8 cellular contexts compared by ENCODE assay signal in the genomic region with DNA sequence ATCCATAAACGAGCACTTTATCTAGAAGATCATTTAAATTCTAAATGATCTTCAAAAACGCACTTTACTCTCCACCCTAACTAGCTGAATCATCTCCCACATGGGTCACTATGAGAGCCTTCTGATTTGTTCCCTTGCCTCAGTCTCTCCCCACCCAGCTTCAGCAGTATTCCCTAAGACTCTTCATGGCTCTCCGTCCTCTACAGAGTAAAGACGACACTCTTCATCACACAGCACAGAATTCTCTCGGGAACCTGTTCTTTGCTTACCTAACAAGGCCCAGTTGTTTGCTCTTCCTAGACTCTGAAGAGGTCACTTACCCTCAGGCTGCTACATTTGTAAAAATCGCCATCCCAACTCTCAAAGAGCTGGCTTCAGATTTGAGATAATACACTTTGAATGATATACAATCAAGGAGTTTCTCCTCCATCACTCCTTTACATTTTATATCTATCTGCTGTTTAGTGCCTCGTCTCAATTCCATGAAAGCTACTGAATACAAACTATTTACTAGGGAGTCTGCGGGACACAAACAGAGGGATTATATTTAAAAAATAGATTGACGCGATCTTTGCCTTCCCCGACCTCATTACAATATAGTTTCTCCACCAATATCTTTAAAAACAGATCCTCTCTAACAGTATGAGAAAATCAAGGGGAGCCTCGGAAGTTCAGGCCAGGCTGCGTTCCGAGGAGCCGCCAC. TPM values are rescaled to one million over a fixed set of nuclear protein-coding genes. Genes with fewer than 3 reads are reported as not detected.
DNase-seq lines count a peak whose midpoint lies in the region; ATAC-seq and TF ChIP-seq lines count a peak whose summit lies in the region.

No MANE protein-coding gene starts in this region.

- peaks cover 12 to 22% of the 10 kb centered on the region in 2 donors for H3K36me3 Mint-ChIP-seq in CD4-positive, alpha-beta memory T cell
- peaks cover 0 to 6% of the 10 kb centered on the region in 2 donors for H3K36me3 Mint-ChIP-seq in naive B cell

- intact Hi-C loops in CD4-positive, alpha-beta memory T cell (cut with micrococcal nuclease), result loop anchor here (1.0 to 5.0 kb wide), 3 partner anchors 18 to 138 kb away; partner anchors contain the start of genes CCT6B, RFFL and ZNF830

- no peak for ATAC-seq in naive B cell (ENCODE audit: low read depth in 2 of 2)
- ATAC-seq in GM18502 (IDR thresholded peaks at IDR 0.05; ENCODE audit: poor library complexity, unreplicated experiment), result no peak

- H3F3A ChIP-seq in Loucy (ENCODE audit: low read depth), result no peaks in the 10 kb centered on the region

- no peaks in the 10 kb centered on the region for H3K27me3 Mint-ChIP-seq in CD4-positive, alpha-beta memory T cell
- no peaks in the 10 kb centered on the region for H3K27me3 Mint-ChIP-seq in naive B cell

- CTCF ChIA-PET in CD4-positive, alpha-beta memory T cell (lab: Charles Lee; ENCODE audit: partially characterized antibody), result interaction anchor here (1.0 to 4.7 kb wide), 5 partner anchors 12 to 438 kb away, joined by 4 to 15 read pairs (median 8); partner anchors contain the start of gene RAD51D

- H3K9me3 ChIP-seq in CD4-positive, alpha-beta memory T cell (ENCODE audit: control insufficient read depth in 1 of 2, low read length in 2 of 2), result no peaks in the 10 kb centered on the region
- no peaks in the 10 kb centered on the region for H3K9me3 ChIP-seq in Loucy (ENCODE audit: insufficient read depth, low read depth, low read length)

- no peaks in the 10 kb centered on the region for H3K27me3 ChIP-seq in CD4-positive, alpha-beta memory T cell (ENCODE audit: insufficient read depth, low read length)
- no peaks in the 10 kb centered on the region for H3K27me3 ChIP-seq in Loucy (ENCODE audit: insufficient read depth, low read length, poor library complexity, severe bottlenecking)

- peak overlapping the region; percentile 93 to 99 (median 98) for H3K27ac Mint-ChIP-seq in CD4-positive, alpha-beta memory T cell
- peak overlapping the region; percentile 97 to 98 (median 98) for H3K27ac Mint-ChIP-seq in naive B cell

- H3K4me2 ChIP-seq in Loucy (ENCODE audit: low read depth, low read length, poor library complexity, severe bottlenecking), result peak overlapping the region; percentile 94

- POLR2A ChIA-PET in CD4-positive, alpha-beta memory T cell (lab: Charles Lee; ENCODE audit: partially characterized antibody), result interaction anchor here (0.9 to 4.4 kb wide), 15 partner anchors 12 to 258 kb away, joined by 3 to 43 read pairs (median 5); partner anchors contain the start of genes CCT6B, NLE1, RAD51D and ZNF830

- H2AFZ ChIP-seq in Loucy (ENCODE audit: low read length), result peak overlapping the region; percentile 92

- H3K27ac ChIP-seq in CD4-positive, alpha-beta memory T cell (ENCODE audit: low read depth, low read length), result peak overlapping the region; percentile 97

- peak overlapping the region; percentile 92 to 98 (median 94) for H3K4me3 Mint-ChIP-seq in CD4-positive, alpha-beta memory T cell
- H3K4me3 Mint-ChIP-seq in naive B cell, result peak overlapping the region; percentile 91 to 100 (median 97)

- peaks cover 34 to 50% (median 42%) of the 10 kb centered on the region in 4 donors for H3K4me1 Mint-ChIP-seq in CD4-positive, alpha-beta memory T cell
- H3K4me1 Mint-ChIP-seq in naive B cell, result peaks cover 21 to 45% (median 33%) of the 10 kb centered on the region in 3 donors

- no peaks in the 10 kb centered on the region for H3K9me3 Mint-ChIP-seq in CD4-positive, alpha-beta memory T cell
- no peaks in the 10 kb centered on the region for H3K9me3 Mint-ChIP-seq in naive B cell

- H3K36me3 ChIP-seq in CD4-positive, alpha-beta memory T cell (ENCODE audit: insufficient read depth, low read length), result no peaks in the 10 kb centered on the region
- no peaks in the 10 kb centered on the region for H3K36me3 ChIP-seq in Loucy (ENCODE audit: insufficient read depth, low read length)

- no peaks in the 10 kb centered on the region for H3K9me2 ChIP-seq in Loucy (replicated peaks; ENCODE audit: low read depth, low read length)

- no peaks in the 10 kb centered on the region for H4K20me1 ChIP-seq in Loucy (ENCODE audit: insufficient read depth, low read length, poor library complexity, severe bottlenecking)

- peaks cover 41% of the 10 kb centered on the region for H3K4me1 ChIP-seq in CD4-positive, alpha-beta memory T cell (ENCODE audit: insufficient read depth, low read length)
- H3K4me1 ChIP-seq in Loucy (ENCODE audit: insufficient read depth, low read length, poor library complexity, severe bottlenecking), result peaks cover 43% of the 10 kb centered on the region

- no peak for TF ChIP-seq CTCF in Loucy (conservative IDR thresholded peaks at IDR 0.05; ENCODE audit: low read length)
- no peak for TF ChIP-seq CTCF in cardiac fibroblast (IDR thresholded peaks at IDR 0.05; ENCODE audit: low read depth, low read length)

- DNase-seq in CD4-positive, alpha-beta memory T cell, result no peak
- DNase-seq in cardiac fibroblast (ENCODE audit: low read depth in 2 of 2) (peak in 1 of 2 donors; percentile 28), naive B cell (no peak), NCI-H2029 treated with DMSO at 0.1 percent for 48 hours (lab: John Stamatoyannopoulos, UW) (no peak), T1000 (lab: John Stamatoyannopoulos, UW) (no peak), SHP77 (lab: John Stamatoyannopoulos, UW) (no peak)

- peaks cover 35% of the 10 kb centered on the region for H3K79me2 ChIP-seq in Loucy (ENCODE audit: insufficient read depth, low read length)

- H3K4me3 ChIP-seq in CD4-positive, alpha-beta memory T cell (ENCODE audit: low read length in 2 of 2), result peak overlapping the region; percentile 26 to 68
- H3K4me3 ChIP-seq in Loucy (ENCODE audit: low read length, poor library complexity, severe bottlenecking) (peak overlapping the region; percentile 81), cardiac fibroblast (replicated peaks in 1 of 2; ENCODE audit: low read depth in 2 of 2, low read length in 2 of 2) (peak overlapping the region; percentile 46 to 71)

- peak overlapping the region; percentile 92 for H3K9ac ChIP-seq in Loucy (ENCODE audit: low read depth, low read length, poor library complexity, severe bottlenecking)

RNA-seq across cellular contexts. Expression of gene LIG3, which starts 0.5 kb away (rescaled TPM):
- total RNA-seq in CD4-positive, alpha-beta memory T cell, result 10 to 100 TPM; 41.9 to 50.8 TPM
- 10 to 100 TPM in 1 of 2 donors, 1 to 10 TPM in 1; 7.7 to 16.3 TPM for polyA plus RNA-seq in CD4-positive, alpha-beta memory T cell
- polyA plus RNA-seq in naive B cell (ENCODE audit: low read depth in 6 of 6), result 10 to 100 TPM in 5 of 6 donors, 1 to 10 TPM in 1; 9.2 to 16.9 (median 11.9) TPM

RNA-seq across cellular contexts. Expression of gene ZNF830, which starts 18.5 kb away (rescaled TPM):
- total RNA-seq in CD4-positive, alpha-beta memory T cell, result 10 to 100 TPM; 41.0 to 44.0 TPM
- polyA plus RNA-seq in CD4-positive, alpha-beta memory T cell, result 10 to 100 TPM; 16.7 to 24.3 TPM
- polyA plus RNA-seq in naive B cell (ENCODE audit: low read depth in 6 of 6), result 10 to 100 TPM in 5 of 6 donors, 1 to 10 TPM in 1; 4.5 to 32.8 (median 28.0) TPM

RNA-seq across cellular contexts. Expression of gene CCT6B, which starts 18.5 kb away (rescaled TPM):
- 1 to 10 TPM; 2.0 to 2.1 TPM for total RNA-seq in CD4-positive, alpha-beta memory T cell
- 1 to 10 TPM in 1 of 2 donors, under 1 TPM in 1; 0.61 to 1.6 TPM for polyA plus RNA-seq in CD4-positive, alpha-beta memory T cell
- 1 to 10 TPM in 4 of 6 donors, under 1 TPM in 1, not detected in 1; 0.82 to 4.5 (median 1.5) TPM for polyA plus RNA-seq in naive B cell (ENCODE audit: low read depth in 6 of 6)
